In genomic region chr19:2422951-2423880, GRCh38 we compare ENCODE assay signal across 1 cellular context.
TF ChIP-seq lines count a peak whose summit lies in the region.

No MANE protein-coding gene starts in this region.

TF ChIP-seq in GM23338, 12 proteins besides CTCF, POLR2A, EP300 and RAD21:
- TF ChIP-seq CREB1 (CRISPR knock-in tag; IDR thresholded peaks at IDR 0.05; ENCODE audit: low read depth) (no peak), JUNB (IDR thresholded peaks at IDR 0.05; ENCODE audit: unreplicated experiment) (no peak), EZH2phosphoT487 (IDR thresholded peaks at IDR 0.05; ENCODE audit: unreplicated experiment) (no peak), ETS1 (IDR thresholded peaks at IDR 0.05) (no peak), POLR2AphosphoS5 (IDR thresholded peaks at IDR 0.05; ENCODE audit: low read depth) (no peak), ZNF462 (CRISPR knock-in tag; IDR thresholded peaks at IDR 0.05) (no peak), ZNF331 (CRISPR knock-in tag; IDR thresholded peaks at IDR 0.05; ENCODE audit: low read depth) (no peak), REST (IDR thresholded peaks at IDR 0.05; ENCODE audit: unreplicated experiment) (no peak), ZNF114 (CRISPR knock-in tag; IDR thresholded peaks at IDR 0.05) (no peak), NANOG (IDR thresholded peaks at IDR 0.05; ENCODE audit: borderline replicate concordance) (no peak), EZH2 (IDR thresholded peaks at IDR 0.05; ENCODE audit: low read depth, unreplicated experiment) (no peak), STAT1 (IDR thresholded peaks at IDR 0.05; ENCODE audit: unreplicated experiment) (no peak)
